14 cellular contexts compared by ENCODE assay signal in genomic region chr1:32392358-32392757, GRCh38. TPM values are rescaled to one million over a fixed set of nuclear protein-coding genes. Genes with fewer than 3 reads are reported as not detected.
A peak's percentile ranks its signal among the peaks of the same experiment; 100 is the strongest.
DNase-seq lines count a peak whose midpoint lies in the region; ATAC-seq and TF ChIP-seq lines count a peak whose summit lies in the region.
"Had no signal": no experiment of that assay in that cellular context is flagged by ENCODE, and none has a peak within 500 bp of the region (broad histone marks: within the 10 kb centered on the region; RNA-seq: fewer than 3 reads in every experiment).

No MANE protein-coding gene starts in this region.

- no peak for ATAC-seq in activated naive CD8-positive, alpha-beta T cell treated with anti-CD3 and anti-CD28 coated beads, Interleukin-2, amount 50 U/mL, for 24 hours
- no peak for ATAC-seq in right lobe of liver
- ATAC-seq in GM19455 (IDR thresholded peaks at IDR 0.05; ENCODE audit: unreplicated experiment) = no peak
- ATAC-seq in GM18909 (IDR thresholded peaks at IDR 0.05; ENCODE audit: poor library complexity, unreplicated experiment) = no peak
- ATAC-seq: sciatic nerve, upper lobe of right lung had no signal

- no peaks in the 10 kb centered on the region for H4K20me1 ChIP-seq in GM23248 (ENCODE audit: insufficient read depth)

- no peak overlapping the region for H3K27ac Mint-ChIP-seq in activated naive CD8-positive, alpha-beta T cell treated with anti-CD3 and anti-CD28 coated beads, Interleukin-2, amount 50 U/mL, for 24 hours

- H3K4me3 ChIP-seq in AG10803 (ENCODE audit: low read length) = no peak overlapping the region
- H3K4me3 ChIP-seq in GM23248 = no peak overlapping the region
- H3K4me3 ChIP-seq in right lobe of liver = no peak overlapping the region

- H3K4me1 ChIP-seq in GM23248 (ENCODE audit: insufficient read depth) (peaks cover 23% of the 10 kb centered on the region; the same call in 1 of the 2 replicates), right lobe of liver (peaks cover 0 to 20% (median 5%) of the 10 kb centered on the region in 4 donors)

- peak overlapping the region; percentile 95; the same call in 1 of the 2 replicates for H3K27ac ChIP-seq in GM23248
- peak overlapping the region; percentile 93 to 98 (median 97) for H3K27ac ChIP-seq in right lobe of liver
- H3K27ac ChIP-seq: upper lobe of right lung had no signal

- H3K4me2 ChIP-seq in GM23248 (ENCODE audit: unreplicated experiment) = peak overlapping the region; percentile 96

- peaks cover 17% of the 10 kb centered on the region; the same call in 1 of the 2 replicates for H3F3A ChIP-seq in GM23248 (ENCODE audit: insufficient read depth)

- peaks cover 29% of the 10 kb centered on the region for H3K4me1 Mint-ChIP-seq in activated naive CD8-positive, alpha-beta T cell treated with anti-CD3 and anti-CD28 coated beads, Interleukin-2, amount 50 U/mL, for 24 hours

- TF ChIP-seq POLR2A in right lobe of liver (IDR thresholded peaks at IDR 0.05) = no peak

- H3K9me2 ChIP-seq in GM23248 (ENCODE audit: insufficient read depth) = no peaks in the 10 kb centered on the region

- DNase-seq in AG10803 (ENCODE audit: low read depth) (peak; percentile 12), GM23248 (no peak), right lobe of liver (no peak), ACHN (no peak)
- no peak for DNase-seq in activated naive CD8-positive, alpha-beta T cell treated with anti-CD3 and anti-CD28 coated beads, Interleukin-2, amount 50 U/mL, for 24 hours
- no peak for DNase-seq in stimulated activated CD8-positive, alpha-beta memory T cell treated with anti-CD3 and anti-CD28 coated beads, Interleukin-4, amount 100 ng/mL, for 48 hours
- DNase-seq: activated gamma-delta T cell treated with Interleukin-2 at 50 U/mL for 16 hours; COR-L47; effector CD4-positive, alpha-beta T cell; hippocampal formation; upper lobe of right lung had no signal

- H3K4me3 Mint-ChIP-seq in activated naive CD8-positive, alpha-beta T cell treated with anti-CD3 and anti-CD28 coated beads, Interleukin-2, amount 50 U/mL, for 24 hours = peak overlapping the region; percentile 18

- TF ChIP-seq CTCF in AG10803 (conservative IDR thresholded peaks at IDR 0.05; ENCODE audit: low read length) (no peak), right lobe of liver (IDR thresholded peaks at IDR 0.05) (no peak)

- no peaks in the 10 kb centered on the region for H3K9me3 Mint-ChIP-seq in activated naive CD8-positive, alpha-beta T cell treated with anti-CD3 and anti-CD28 coated beads, Interleukin-2, amount 50 U/mL, for 24 hours

- no peaks in the 10 kb centered on the region for H3K27me3 ChIP-seq in GM23248 (replicated peaks; ENCODE audit: insufficient read depth)
- H3K27me3 ChIP-seq in right lobe of liver = no peaks in the 10 kb centered on the region
- H3K27me3 ChIP-seq: upper lobe of right lung had no signal

- H3K36me3 Mint-ChIP-seq in activated naive CD8-positive, alpha-beta T cell treated with anti-CD3 and anti-CD28 coated beads, Interleukin-2, amount 50 U/mL, for 24 hours (ENCODE audit: low read depth) = peaks cover 4% of the 10 kb centered on the region

- no peak overlapping the region; the same call in 1 of the 2 replicates for H3K9ac ChIP-seq in GM23248

- H3K36me3 ChIP-seq in GM23248 (ENCODE audit: low read depth) (peaks cover 11% of the 10 kb centered on the region; the same call in 1 of the 2 replicates), right lobe of liver (peaks cover 0 to 36% (median 12%) of the 10 kb centered on the region in 4 donors)

- intact Hi-C loops in right lobe of liver (cut with DNase I) = no loop called here

- H2AFZ ChIP-seq in GM23248 = no peak overlapping the region

- 67 to 70% methylated on average over 3 of the region's 3 CpGs for WGBS in GM23248 (ENCODE audit: low coverage in 1 of 2, low lambda C conversion rate in 2 of 2, missing lambda C conversion rate in 2 of 2), 2 experiments
- WGBS in right lobe of liver (ENCODE audit: insufficient coverage, low coverage, low lambda C conversion rate, missing lambda C conversion rate) = 78% methylated on average over 3 of the region's 3 CpGs

- H3K9me3 ChIP-seq in GM23248 (ENCODE audit: low read depth) (no peaks in the 10 kb centered on the region), right lobe of liver (no peaks in the 10 kb centered on the region)
- H3K9me3 ChIP-seq: upper lobe of right lung had no signal

- H3K27me3 Mint-ChIP-seq in activated naive CD8-positive, alpha-beta T cell treated with anti-CD3 and anti-CD28 coated beads, Interleukin-2, amount 50 U/mL, for 24 hours = no peaks in the 10 kb centered on the region

- H3K79me2 ChIP-seq in GM23248 (ENCODE audit: insufficient read depth) = peaks cover 70% of the 10 kb centered on the region

- in situ Hi-C loops in GM23248 (cut with MboI) (no loop called here), ACHN (cut with HindIII; ENCODE audit: low pct_ligation_motif_present, low pct_unique_long_range_greater_than_20kb, low sequenced_read_pairs) (no loop called here)

RNA-seq across cellular contexts. Expression of gene BSDC1, which starts 1.9 kb away (rescaled TPM):
- total RNA-seq in GM23248 (2014; rRNA removed; shearing (Covaris generic)) = 83.8 and 94.9 TPM in 2 replicates
- polyA plus RNA-seq in GM23248 (2016; fragmentation: Nextera tagmentation; extraction: Ambion mirVana) = 47.5 and 47.8 TPM in 2 replicates
- 10 to 100 TPM; 44.5 to 73.1 (median 62.1) TPM for total RNA-seq in right lobe of liver

RNA-seq across cellular contexts. Expression of gene TSSK3, which starts 30.0 kb away (rescaled TPM):
- total RNA-seq in GM23248 (2014; rRNA removed; shearing (Covaris generic)) = 0.22 TPM in 1 of 2 replicates, not detected in the other
- polyA plus RNA-seq in GM23248 (2016; fragmentation: Nextera tagmentation; extraction: Ambion mirVana) = 0.47 TPM in 1 of 2 replicates, not detected in the other
- total RNA-seq in right lobe of liver = 1 to 10 TPM in 2 of 6 experiments, under 1 TPM in 4; 0.49 to 1.6 (median 0.85) TPM

RNA-seq across cellular contexts. Expression of gene FAM229A, which starts 30.1 kb away (rescaled TPM):
- 1.1 and 3.2 TPM in 2 replicates for total RNA-seq in GM23248 (2014; rRNA removed; shearing (Covaris generic))
- polyA plus RNA-seq in GM23248 (2016; fragmentation: Nextera tagmentation; extraction: Ambion mirVana) = 2.9 and 3.1 TPM in 2 replicates
- 1 to 10 TPM; 1.3 to 7.8 (median 5.3) TPM for total RNA-seq in right lobe of liver

RNA-seq across cellular contexts. Expression of gene MARCKSL1, which starts 56.3 kb away (rescaled TPM):
- total RNA-seq in GM23248 (2014; rRNA removed; shearing (Covaris generic)) = 13.5 and 16.6 TPM in 2 replicates
- 22.1 and 22.2 TPM in 2 replicates for polyA plus RNA-seq in GM23248 (2016; fragmentation: Nextera tagmentation; extraction: Ambion mirVana)
- 10 to 100 TPM in 5 of 6 experiments, 1 to 10 TPM in 1; 10.0 to 24.4 (median 14.2) TPM for total RNA-seq in right lobe of liver
